ENCODE assay signal across 2 cellular contexts in the genomic region with DNA sequence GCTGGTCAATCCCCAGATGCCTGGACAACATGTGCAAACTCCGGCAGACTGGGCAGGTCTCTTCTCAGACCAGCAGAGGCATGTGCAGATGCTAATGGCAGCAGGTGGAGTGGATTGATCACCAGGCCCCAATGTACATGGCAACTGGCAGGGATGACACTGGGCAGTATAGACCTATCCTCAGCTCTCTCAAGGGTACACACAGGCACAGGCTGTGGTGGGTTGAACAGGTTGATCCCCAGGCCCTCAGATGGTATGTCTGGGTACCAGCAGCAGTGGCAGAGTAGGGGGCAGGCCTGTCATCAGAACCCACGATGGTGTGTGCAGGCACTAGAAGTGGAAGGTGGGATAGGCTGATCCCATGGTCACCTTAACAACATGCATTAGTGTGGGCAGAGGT.
TF ChIP-seq lines count a peak whose summit lies in the region.

No MANE protein-coding gene starts in this region.

TF ChIP-seq in IMR-90, 13 proteins besides CTCF, POLR2A, EP300 and RAD21:
- TF ChIP-seq MXI1 (IDR thresholded peaks at IDR 0.05; ENCODE audit: borderline replicate concordance, low read depth, low read length) (no peak), CEBPB (IDR thresholded peaks at IDR 0.05; ENCODE audit: low read depth, low read length) (no peak), FOS (IDR thresholded peaks at IDR 0.05; ENCODE audit: low read depth, low read length) (no peak), MAZ (IDR thresholded peaks at IDR 0.05; ENCODE audit: borderline replicate concordance, low read depth, low read length) (no peak), CHD1 (IDR thresholded peaks at IDR 0.05; ENCODE audit: low read depth, low read length) (no peak), RFX5 (IDR thresholded peaks at IDR 0.05; ENCODE audit: low read depth, low read length) (no peak), MAFK (IDR thresholded peaks at IDR 0.05; ENCODE audit: low read depth, low read length) (no peak), BHLHE40 (IDR thresholded peaks at IDR 0.05; ENCODE audit: low read depth, low read length) (no peak), RCOR1 (IDR thresholded peaks at IDR 0.05; ENCODE audit: insufficient replicate concordance, low read length) (no peak), NFE2L2 (IDR thresholded peaks at IDR 0.05; ENCODE audit: low read depth, low read length) (no peak), SMC3 (IDR thresholded peaks at IDR 0.05; ENCODE audit: low read depth, low read length) (no peak)
- TF ChIP-seq, protein P1, sequence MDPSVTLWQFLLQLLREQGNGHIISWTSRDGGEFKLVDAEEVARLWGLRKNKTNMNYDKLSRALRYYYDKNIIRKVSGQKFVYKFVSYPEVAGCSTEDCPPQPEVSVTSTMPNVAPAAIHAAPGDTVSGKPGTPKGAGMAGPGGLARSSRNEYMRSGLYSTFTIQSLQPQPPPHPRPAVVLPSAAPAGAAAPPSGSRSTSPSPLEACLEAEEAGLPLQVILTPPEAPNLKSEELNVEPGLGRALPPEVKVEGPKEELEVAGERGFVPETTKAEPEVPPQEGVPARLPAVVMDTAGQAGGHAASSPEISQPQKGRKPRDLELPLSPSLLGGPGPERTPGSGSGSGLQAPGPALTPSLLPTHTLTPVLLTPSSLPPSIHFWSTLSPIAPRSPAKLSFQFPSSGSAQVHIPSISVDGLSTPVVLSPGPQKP (IDR thresholded peaks at IDR 0.05; ENCODE audit: borderline replicate concordance, low read depth, low read length): no peak
- TF ChIP-seq, protein P2, sequence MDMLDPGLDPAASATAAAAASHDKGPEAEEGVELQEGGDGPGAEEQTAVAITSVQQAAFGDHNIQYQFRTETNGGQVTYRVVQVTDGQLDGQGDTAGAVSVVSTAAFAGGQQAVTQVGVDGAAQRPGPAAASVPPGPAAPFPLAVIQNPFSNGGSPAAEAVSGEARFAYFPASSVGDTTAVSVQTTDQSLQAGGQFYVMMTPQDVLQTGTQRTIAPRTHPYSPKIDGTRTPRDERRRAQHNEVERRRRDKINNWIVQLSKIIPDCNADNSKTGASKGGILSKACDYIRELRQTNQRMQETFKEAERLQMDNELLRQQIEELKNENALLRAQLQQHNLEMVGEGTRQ (IDR thresholded peaks at IDR 0.05; ENCODE audit: low read depth, low read length): no peak

TF ChIP-seq in GM23338, 12 proteins besides CTCF, POLR2A, EP300 and RAD21:
- TF ChIP-seq NANOG (IDR thresholded peaks at IDR 0.05; ENCODE audit: borderline replicate concordance) (no peak), ZNF114 (CRISPR knock-in tag; IDR thresholded peaks at IDR 0.05) (no peak), EZH2phosphoT487 (IDR thresholded peaks at IDR 0.05; ENCODE audit: unreplicated experiment) (no peak), JUNB (IDR thresholded peaks at IDR 0.05; ENCODE audit: unreplicated experiment) (no peak), POLR2AphosphoS5 (IDR thresholded peaks at IDR 0.05; ENCODE audit: low read depth) (no peak), STAT1 (IDR thresholded peaks at IDR 0.05; ENCODE audit: unreplicated experiment) (no peak), EZH2 (IDR thresholded peaks at IDR 0.05; ENCODE audit: low read depth, unreplicated experiment) (no peak), CREB1 (CRISPR knock-in tag; IDR thresholded peaks at IDR 0.05; ENCODE audit: low read depth) (no peak), ZNF331 (CRISPR knock-in tag; IDR thresholded peaks at IDR 0.05; ENCODE audit: low read depth) (no peak)
- TF ChIP-seq, protein P3, sequence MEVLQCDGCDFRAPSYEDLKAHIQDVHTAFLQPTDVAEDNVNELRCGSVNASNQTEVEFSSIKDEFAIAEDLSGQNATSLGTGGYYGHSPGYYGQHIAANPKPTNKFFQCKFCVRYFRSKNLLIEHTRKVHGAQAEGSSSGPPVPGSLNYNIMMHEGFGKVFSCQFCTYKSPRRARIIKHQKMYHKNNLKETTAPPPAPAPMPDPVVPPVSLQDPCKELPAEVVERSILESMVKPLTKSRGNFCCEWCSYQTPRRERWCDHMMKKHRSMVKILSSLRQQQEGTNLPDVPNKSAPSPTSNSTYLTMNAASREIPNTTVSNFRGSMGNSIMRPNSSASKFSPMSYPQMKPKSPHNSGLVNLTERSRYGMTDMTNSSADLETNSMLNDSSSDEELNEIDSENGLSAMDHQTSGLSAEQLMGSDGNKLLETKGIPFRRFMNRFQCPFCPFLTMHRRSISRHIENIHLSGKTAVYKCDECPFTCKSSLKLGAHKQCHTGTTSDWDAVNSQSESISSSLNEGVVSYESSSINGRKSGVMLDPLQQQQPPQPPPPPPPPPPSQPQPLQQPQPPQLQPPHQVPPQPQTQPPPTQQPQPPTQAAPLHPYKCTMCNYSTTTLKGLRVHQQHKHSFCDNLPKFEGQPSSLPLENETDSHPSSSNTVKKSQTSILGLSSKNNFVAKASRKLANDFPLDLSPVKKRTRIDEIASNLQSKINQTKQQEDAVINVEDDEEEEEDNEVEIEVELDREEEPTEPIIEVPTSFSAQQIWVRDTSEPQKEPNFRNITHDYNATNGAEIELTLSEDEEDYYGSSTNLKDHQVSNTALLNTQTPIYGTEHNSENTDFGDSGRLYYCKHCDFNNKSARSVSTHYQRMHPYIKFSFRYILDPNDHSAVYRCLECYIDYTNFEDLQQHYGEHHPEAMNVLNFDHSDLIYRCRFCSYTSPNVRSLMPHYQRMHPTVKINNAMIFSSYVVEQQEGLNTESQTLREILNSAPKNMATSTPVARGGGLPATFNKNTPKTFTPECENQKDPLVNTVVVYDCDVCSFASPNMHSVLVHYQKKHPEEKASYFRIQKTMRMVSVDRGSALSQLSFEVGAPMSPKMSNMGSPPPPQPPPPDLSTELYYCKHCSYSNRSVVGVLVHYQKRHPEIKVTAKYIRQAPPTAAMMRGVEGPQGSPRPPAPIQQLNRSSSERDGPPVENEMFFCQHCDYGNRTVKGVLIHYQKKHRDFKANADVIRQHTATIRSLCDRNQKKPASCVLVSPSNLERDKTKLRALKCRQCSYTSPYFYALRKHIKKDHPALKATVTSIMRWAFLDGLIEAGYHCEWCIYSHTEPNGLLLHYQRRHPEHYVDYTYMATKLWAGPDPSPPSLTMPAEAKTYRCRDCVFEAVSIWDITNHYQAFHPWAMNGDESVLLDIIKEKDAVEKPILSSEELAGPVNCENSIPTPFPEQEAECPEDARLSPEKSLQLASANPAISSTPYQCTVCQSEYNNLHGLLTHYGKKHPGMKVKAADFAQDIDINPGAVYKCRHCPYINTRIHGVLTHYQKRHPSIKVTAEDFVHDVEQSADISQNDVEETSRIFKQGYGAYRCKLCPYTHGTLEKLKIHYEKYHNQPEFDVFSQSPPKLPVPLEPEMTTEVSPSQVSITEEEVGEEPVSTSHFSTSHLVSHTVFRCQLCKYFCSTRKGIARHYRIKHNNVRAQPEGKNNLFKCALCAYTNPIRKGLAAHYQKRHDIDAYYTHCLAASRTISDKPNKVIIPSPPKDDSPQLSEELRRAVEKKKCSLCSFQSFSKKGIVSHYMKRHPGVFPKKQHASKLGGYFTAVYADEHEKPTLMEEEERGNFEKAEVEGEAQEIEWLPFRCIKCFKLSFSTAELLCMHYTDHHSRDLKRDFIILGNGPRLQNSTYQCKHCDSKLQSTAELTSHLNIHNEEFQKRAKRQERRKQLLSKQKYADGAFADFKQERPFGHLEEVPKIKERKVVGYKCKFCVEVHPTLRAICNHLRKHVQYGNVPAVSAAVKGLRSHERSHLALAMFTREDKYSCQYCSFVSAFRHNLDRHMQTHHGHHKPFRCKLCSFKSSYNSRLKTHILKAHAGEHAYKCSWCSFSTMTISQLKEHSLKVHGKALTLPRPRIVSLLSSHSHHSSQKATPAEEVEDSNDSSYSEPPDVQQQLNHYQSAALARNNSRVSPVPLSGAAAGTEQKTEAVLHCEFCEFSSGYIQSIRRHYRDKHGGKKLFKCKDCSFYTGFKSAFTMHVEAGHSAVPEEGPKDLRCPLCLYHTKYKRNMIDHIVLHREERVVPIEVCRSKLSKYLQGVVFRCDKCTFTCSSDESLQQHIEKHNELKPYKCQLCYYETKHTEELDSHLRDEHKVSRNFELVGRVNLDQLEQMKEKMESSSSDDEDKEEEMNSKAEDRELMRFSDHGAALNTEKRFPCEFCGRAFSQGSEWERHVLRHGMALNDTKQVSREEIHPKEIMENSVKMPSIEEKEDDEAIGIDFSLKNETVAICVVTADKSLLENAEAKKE (CRISPR knock-in tag; IDR thresholded peaks at IDR 0.05): no peak
- TF ChIP-seq, protein P4, sequence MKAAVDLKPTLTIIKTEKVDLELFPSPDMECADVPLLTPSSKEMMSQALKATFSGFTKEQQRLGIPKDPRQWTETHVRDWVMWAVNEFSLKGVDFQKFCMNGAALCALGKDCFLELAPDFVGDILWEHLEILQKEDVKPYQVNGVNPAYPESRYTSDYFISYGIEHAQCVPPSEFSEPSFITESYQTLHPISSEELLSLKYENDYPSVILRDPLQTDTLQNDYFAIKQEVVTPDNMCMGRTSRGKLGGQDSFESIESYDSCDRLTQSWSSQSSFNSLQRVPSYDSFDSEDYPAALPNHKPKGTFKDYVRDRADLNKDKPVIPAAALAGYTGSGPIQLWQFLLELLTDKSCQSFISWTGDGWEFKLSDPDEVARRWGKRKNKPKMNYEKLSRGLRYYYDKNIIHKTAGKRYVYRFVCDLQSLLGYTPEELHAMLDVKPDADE (IDR thresholded peaks at IDR 0.05): no peak
- TF ChIP-seq, protein P5, sequence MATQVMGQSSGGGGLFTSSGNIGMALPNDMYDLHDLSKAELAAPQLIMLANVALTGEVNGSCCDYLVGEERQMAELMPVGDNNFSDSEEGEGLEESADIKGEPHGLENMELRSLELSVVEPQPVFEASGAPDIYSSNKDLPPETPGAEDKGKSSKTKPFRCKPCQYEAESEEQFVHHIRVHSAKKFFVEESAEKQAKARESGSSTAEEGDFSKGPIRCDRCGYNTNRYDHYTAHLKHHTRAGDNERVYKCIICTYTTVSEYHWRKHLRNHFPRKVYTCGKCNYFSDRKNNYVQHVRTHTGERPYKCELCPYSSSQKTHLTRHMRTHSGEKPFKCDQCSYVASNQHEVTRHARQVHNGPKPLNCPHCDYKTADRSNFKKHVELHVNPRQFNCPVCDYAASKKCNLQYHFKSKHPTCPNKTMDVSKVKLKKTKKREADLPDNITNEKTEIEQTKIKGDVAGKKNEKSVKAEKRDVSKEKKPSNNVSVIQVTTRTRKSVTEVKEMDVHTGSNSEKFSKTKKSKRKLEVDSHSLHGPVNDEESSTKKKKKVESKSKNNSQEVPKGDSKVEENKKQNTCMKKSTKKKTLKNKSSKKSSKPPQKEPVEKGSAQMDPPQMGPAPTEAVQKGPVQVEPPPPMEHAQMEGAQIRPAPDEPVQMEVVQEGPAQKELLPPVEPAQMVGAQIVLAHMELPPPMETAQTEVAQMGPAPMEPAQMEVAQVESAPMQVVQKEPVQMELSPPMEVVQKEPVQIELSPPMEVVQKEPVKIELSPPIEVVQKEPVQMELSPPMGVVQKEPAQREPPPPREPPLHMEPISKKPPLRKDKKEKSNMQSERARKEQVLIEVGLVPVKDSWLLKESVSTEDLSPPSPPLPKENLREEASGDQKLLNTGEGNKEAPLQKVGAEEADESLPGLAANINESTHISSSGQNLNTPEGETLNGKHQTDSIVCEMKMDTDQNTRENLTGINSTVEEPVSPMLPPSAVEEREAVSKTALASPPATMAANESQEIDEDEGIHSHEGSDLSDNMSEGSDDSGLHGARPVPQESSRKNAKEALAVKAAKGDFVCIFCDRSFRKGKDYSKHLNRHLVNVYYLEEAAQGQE (IDR thresholded peaks at IDR 0.05; ENCODE audit: unreplicated experiment): no peak
